ENCODE assay signal across 17 cellular contexts in the genomic region with DNA sequence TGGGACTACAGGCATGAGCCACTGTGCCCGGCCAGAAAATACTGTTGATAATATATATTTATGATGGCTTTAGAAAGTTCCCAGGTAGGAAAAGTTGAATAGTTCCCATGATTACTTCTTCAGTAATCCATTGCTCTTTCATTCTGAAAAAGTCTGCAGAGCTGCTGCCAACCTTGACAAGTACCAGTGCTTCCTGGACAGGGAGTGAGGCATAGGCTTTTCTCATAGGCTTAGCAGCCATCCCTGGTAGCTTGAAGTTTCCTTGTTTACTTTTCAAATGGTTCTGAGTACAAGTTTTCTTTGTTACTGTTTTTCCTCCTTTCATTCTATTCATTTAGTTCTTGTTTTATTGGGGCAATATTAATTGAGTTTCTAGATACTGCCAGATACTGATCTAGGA. TPM values are rescaled to one million over a fixed set of nuclear protein-coding genes. Genes with fewer than 3 reads are reported as not detected.
"Had no signal": no experiment of that assay in that cellular context is flagged by ENCODE, and none has a peak within 500 bp of the region (broad histone marks: within the 10 kb centered on the region; RNA-seq: fewer than 3 reads in every experiment).

No MANE protein-coding gene starts in this region.

- DNase-seq: activated CD4-positive, alpha-beta T cell treated with anti-CD3 and anti-CD28 coated beads, Interleukin-2, amount 50 U/mL, for 1 hour; activated CD8-positive, alpha-beta memory T cell treated with anti-CD3 and anti-CD28 coated beads for 24 hours; activated naive CD4-positive, alpha-beta T cell; erythroblast; naive B cell; T-helper 1 cell; T1000; uterus had no signal

- H3K4me3 ChIP-seq: ascending aorta, tibial nerve, uterus had no signal

- H3K9me3 Mint-ChIP-seq: activated T-helper 1 cell treated with anti-CD3 and anti-CD28 coated beads, Interleukin-12 subunit alpha, Interleukin-12 subunit beta, Interleukin-2, Interleukin-4 antibody, amounts not matched to agents 30 ng/mL and 10 ng/mL and 1 ng/mL, durations not matched to agents 14 hours and 24 hours and 36 hours; naive B cell; stimulated activated effector memory CD8-positive, alpha-beta T cell treated with anti-CD3 and anti-CD28 coated beads, Interleukin-12 subunit alpha, Interleukin-12 subunit beta, amount 100 ng/mL, for 72 hours had no signal

- ATAC-seq: activated CD4-positive, CD25-positive, alpha-beta regulatory T cell treated with anti-CD3 and anti-CD28 coated beads, Interleukin-2, amount 50 U/mL, for 24 hours; stimulated activated effector memory CD8-positive, alpha-beta T cell treated with anti-CD3 and anti-CD28 coated beads, Interleukin-12 subunit alpha, Interleukin-12 subunit beta, amount 100 ng/mL, for 72 hours had no signal

- H3K4me3 Mint-ChIP-seq: activated T-helper 1 cell treated with anti-CD3 and anti-CD28 coated beads, Interleukin-12 subunit alpha, Interleukin-12 subunit beta, Interleukin-2, Interleukin-4 antibody, amounts not matched to agents 30 ng/mL and 10 ng/mL and 1 ng/mL, durations not matched to agents 14 hours and 24 hours and 36 hours; naive B cell; stimulated activated effector memory CD8-positive, alpha-beta T cell treated with anti-CD3 and anti-CD28 coated beads, Interleukin-12 subunit alpha, Interleukin-12 subunit beta, amount 100 ng/mL, for 72 hours had no signal

- H3K27me3 Mint-ChIP-seq: naive B cell had no signal

- H3K27ac Mint-ChIP-seq: activated T-helper 1 cell treated with anti-CD3 and anti-CD28 coated beads, Interleukin-12 subunit alpha, Interleukin-12 subunit beta, Interleukin-2, Interleukin-4 antibody, amounts not matched to agents 30 ng/mL and 10 ng/mL and 1 ng/mL, durations not matched to agents 14 hours and 24 hours and 36 hours; naive B cell; stimulated activated effector memory CD8-positive, alpha-beta T cell treated with anti-CD3 and anti-CD28 coated beads, Interleukin-12 subunit alpha, Interleukin-12 subunit beta, amount 100 ng/mL, for 72 hours had no signal

- H3K4me1 ChIP-seq: ascending aorta, uterus had no signal

- H3K27me3 ChIP-seq: ascending aorta, tibial nerve, uterus had no signal

- H3K27ac ChIP-seq: ascending aorta, tibial nerve, uterus had no signal

- H3K36me3 ChIP-seq: uterus had no signal

- H3K9me3 ChIP-seq: ascending aorta, tibial nerve, uterus had no signal

RNA-seq across cellular contexts. Expression of a gene that starts 25.6 kb away (rescaled TPM):
- total RNA-seq: activated T-helper 1 cell treated with anti-CD3 and anti-CD28 coated beads, Interleukin-12 subunit alpha, Interleukin-12 subunit beta, Interleukin-2, Interleukin-4 antibody, amounts not matched to agents 30 ng/mL and 10 ng/mL and 1 ng/mL, durations not matched to agents 14 hours and 24 hours and 36 hours; ascending aorta; renal cortical epithelial cell; subcutaneous adipose tissue; uterus had no signal

RNA-seq across cellular contexts. Expression of a gene that starts 33.7 kb away (rescaled TPM):
- total RNA-seq: activated T-helper 1 cell treated with anti-CD3 and anti-CD28 coated beads, Interleukin-12 subunit alpha, Interleukin-12 subunit beta, Interleukin-2, Interleukin-4 antibody, amounts not matched to agents 30 ng/mL and 10 ng/mL and 1 ng/mL, durations not matched to agents 14 hours and 24 hours and 36 hours; ascending aorta; bronchial epithelial cell; lower leg skin; renal cortical epithelial cell had no signal
